In the genomic region with DNA sequence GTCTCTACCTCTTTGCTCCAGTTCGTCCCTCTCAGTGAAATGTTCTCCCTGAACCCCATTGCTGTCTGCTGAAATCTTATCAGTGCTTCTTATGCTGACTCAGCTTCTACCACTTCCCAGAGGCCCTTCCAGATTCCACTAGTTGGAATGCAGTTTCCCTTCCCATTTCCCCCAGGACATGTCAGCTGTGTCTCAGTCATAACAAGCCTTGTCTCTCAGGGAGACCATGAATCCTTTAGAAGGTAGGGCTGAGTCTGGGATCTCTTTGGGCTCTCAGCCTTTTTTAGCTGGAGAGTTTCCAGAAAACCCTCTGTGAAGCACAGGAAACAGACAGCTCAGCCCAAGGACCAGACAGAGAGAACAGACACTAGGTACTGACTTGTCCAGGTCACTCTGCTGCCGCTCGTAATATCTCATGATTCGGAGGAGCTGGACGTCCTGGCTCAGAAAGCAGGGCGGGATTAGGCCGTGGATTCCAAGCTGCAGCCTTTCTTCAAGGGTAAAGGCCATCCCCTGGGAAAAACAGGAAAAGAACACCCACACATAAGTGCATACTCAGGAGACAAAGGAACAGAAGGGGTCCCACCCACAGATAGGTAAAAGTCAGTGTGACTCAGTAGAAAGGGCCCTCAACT, we compare ENCODE assay signal across 14 cellular contexts.
A peak's percentile ranks its signal among the peaks of the same experiment; 100 is the strongest.
DNase-seq lines count a peak whose midpoint lies in the region; ATAC-seq and TF ChIP-seq lines count a peak whose summit lies in the region.
"Had no signal": no experiment of that assay in that cellular context is flagged by ENCODE, and none has a peak within 500 bp of the region (broad histone marks: within the 10 kb centered on the region; RNA-seq: fewer than 3 reads in every experiment).

No MANE protein-coding gene starts in this region.

- H3K4me3 ChIP-seq in body of pancreas = no peak overlapping the region
- H3K4me3 ChIP-seq: colonic mucosa had no signal

- H3K4me1 Mint-ChIP-seq in activated naive CD8-positive, alpha-beta T cell treated with anti-CD3 and anti-CD28 coated beads for 36 hours = peaks cover 2% of the 10 kb centered on the region
- H3K4me1 Mint-ChIP-seq: activated CD4-positive, alpha-beta T cell treated with anti-CD3 and anti-CD28 coated beads, Interleukin-2, amount 10 ng/mL, durations not matched to agents 7 days and 5 days; CD4-positive, CD25-positive, alpha-beta regulatory T cell had no signal

- 92 to 93% methylated on average over 4 to 7 of the region's 7 CpGs for WGBS in body of pancreas, 2 donors

- peaks cover 1% of the 10 kb centered on the region for H3K36me3 Mint-ChIP-seq in activated naive CD8-positive, alpha-beta T cell treated with anti-CD3 and anti-CD28 coated beads for 36 hours
- H3K36me3 Mint-ChIP-seq: CD4-positive, CD25-positive, alpha-beta regulatory T cell had no signal

- H3K27ac Mint-ChIP-seq in activated naive CD8-positive, alpha-beta T cell treated with anti-CD3 and anti-CD28 coated beads for 36 hours = no peak overlapping the region
- H3K27ac Mint-ChIP-seq: activated CD4-positive, alpha-beta T cell treated with anti-CD3 and anti-CD28 coated beads, Interleukin-2, amount 10 ng/mL, durations not matched to agents 7 days and 5 days; CD4-positive, CD25-positive, alpha-beta regulatory T cell; stimulated activated naive CD8-positive, alpha-beta T cell treated with anti-CD3 and anti-CD28 coated beads, Interleukin-15, Interleukin-2, amounts not matched to agents 100 ng/mL and 50 ng/mL, for 24 hours had no signal

- DNase-seq in EH (ENCODE audit: low read depth) = peak; percentile 91
- DNase-seq in body of pancreas = peak in 1 of 4 donors; percentile 14
- DNase-seq in left ventricle myocardium superior = peak; percentile 42
- DNase-seq in sciatic nerve (ENCODE audit: low spot score) = no peak
- no peak for DNase-seq in activated naive CD8-positive, alpha-beta T cell treated with anti-CD3 and anti-CD28 coated beads for 36 hours
- DNase-seq in T-helper 1 cell = no peak
- no peak for DNase-seq in NCI-H1105 treated with DMSO at 0.1 percent for 48 hours (lab: John Stamatoyannopoulos, UW)
- DNase-seq: activated CD4-positive, alpha-beta T cell treated with anti-CD3 and anti-CD28 coated beads, Interleukin-2, amount 10 ng/mL, durations not matched to agents 7 days and 5 days; CD4-positive, CD25-positive, alpha-beta regulatory T cell; colonic mucosa; NCI-H510A treated with DMSO at 0.1 percent for 48 hours had no signal

- H3K27ac ChIP-seq in body of pancreas = peak overlapping the region in 1 of 4 donors; percentile 1
- H3K27ac ChIP-seq: colonic mucosa, neutrophil had no signal

- TF ChIP-seq CTCF in body of pancreas (IDR thresholded peaks at IDR 0.05) = no peak

- no peak overlapping the region for H3K4me3 Mint-ChIP-seq in activated naive CD8-positive, alpha-beta T cell treated with anti-CD3 and anti-CD28 coated beads for 36 hours
- H3K4me3 Mint-ChIP-seq: activated CD4-positive, alpha-beta T cell treated with anti-CD3 and anti-CD28 coated beads, Interleukin-2, amount 10 ng/mL, durations not matched to agents 7 days and 5 days; CD4-positive, CD25-positive, alpha-beta regulatory T cell; stimulated activated naive CD8-positive, alpha-beta T cell treated with anti-CD3 and anti-CD28 coated beads, Interleukin-15, Interleukin-2, amounts not matched to agents 100 ng/mL and 50 ng/mL, for 24 hours had no signal

- no peak for TF ChIP-seq POLR2A in body of pancreas (IDR thresholded peaks at IDR 0.05)

- intact Hi-C loops in body of pancreas (cut with DNase I) = no loop called here
- intact Hi-C loops in left ventricle myocardium superior (cut with micrococcal nuclease) = no loop called here
- intact Hi-C loops in sciatic nerve (cut with DNase I) = no loop called here

- H3K4me1 ChIP-seq in body of pancreas = no peaks in the 10 kb centered on the region
- H3K4me1 ChIP-seq: colonic mucosa had no signal

- no peaks in the 10 kb centered on the region for H3K9me3 ChIP-seq in body of pancreas
- H3K9me3 ChIP-seq: colonic mucosa, neutrophil had no signal

- H3K27me3 Mint-ChIP-seq in activated naive CD8-positive, alpha-beta T cell treated with anti-CD3 and anti-CD28 coated beads for 36 hours = no peaks in the 10 kb centered on the region
- H3K27me3 Mint-ChIP-seq: activated CD4-positive, alpha-beta T cell treated with anti-CD3 and anti-CD28 coated beads, Interleukin-2, amount 10 ng/mL, durations not matched to agents 7 days and 5 days had no signal

- peak; percentile 60 for ATAC-seq in body of pancreas
- peak; percentile 80 for ATAC-seq in left ventricle myocardium superior
- ATAC-seq in sciatic nerve = peak; percentile 61
- ATAC-seq in GM21619 (IDR thresholded peaks at IDR 0.05; ENCODE audit: unreplicated experiment) = no peak

- H3K36me3 ChIP-seq in body of pancreas (replicated peaks in 1 of 2; ENCODE audit: insufficient read depth in 1 of 2, low read depth in 2 of 2) = no peaks in the 10 kb centered on the region
- H3K36me3 ChIP-seq: colonic mucosa, neutrophil had no signal

- H3K9me3 Mint-ChIP-seq in activated naive CD8-positive, alpha-beta T cell treated with anti-CD3 and anti-CD28 coated beads for 36 hours = peaks cover 16% of the 10 kb centered on the region
- H3K9me3 Mint-ChIP-seq: stimulated activated naive CD8-positive, alpha-beta T cell treated with anti-CD3 and anti-CD28 coated beads, Interleukin-15, Interleukin-2, amounts not matched to agents 100 ng/mL and 50 ng/mL, for 24 hours had no signal

- H3K27me3 ChIP-seq in body of pancreas = no peaks in the 10 kb centered on the region
- H3K27me3 ChIP-seq: colonic mucosa, neutrophil had no signal

Comparison
In these comparisons a context has a peak if more than half of its experiments do, and no peak if none do; other contexts are left out.
1. DNase-seq: peak in EH (single experiment) and left ventricle myocardium superior (single experiment); none in sciatic nerve (single experiment), activated naive CD8-positive, alpha-beta T cell treated with anti-CD3 and anti-CD28 coated beads for 36 hours (single experiment), T-helper 1 cell (0 of 5) and NCI-H1105 treated with DMSO at 0.1 percent for 48 hours (single experiment).